In genomic region chr16:57809843-57810196, GRCh38 we compare ENCODE assay signal across 9 cellular contexts. TPM values are rescaled to one million over a fixed set of nuclear protein-coding genes. Genes with fewer than 3 reads are reported as not detected.
DNase-seq lines count a peak whose midpoint lies in the region; ATAC-seq and TF ChIP-seq lines count a peak whose summit lies in the region.
"Had no signal": no experiment of that assay in that cellular context is flagged by ENCODE, and none has a peak within 500 bp of the region (broad histone marks: within the 10 kb centered on the region; RNA-seq: fewer than 3 reads in every experiment).

No MANE protein-coding gene starts in this region.

- H3K4me1 ChIP-seq in stomach, result peaks cover 32 to 54% (median 37%) of the 10 kb centered on the region in 4 donors

- peak overlapping the region; percentile 81 for H3K27ac Mint-ChIP-seq in activated CD8-positive, alpha-beta memory T cell treated with anti-CD3 and anti-CD28 coated beads, Interleukin-2, amount 10 ng/mL, durations not matched to agents 7 days and 5 days
- H3K27ac Mint-ChIP-seq: activated naive CD4-positive, alpha-beta T cell treated with anti-CD3 and anti-CD28 coated beads, Interleukin-2, amount 50 U/mL, for 24 hours had no signal

- H3K27me3 Mint-ChIP-seq in activated CD8-positive, alpha-beta memory T cell treated with anti-CD3 and anti-CD28 coated beads, Interleukin-2, amount 10 ng/mL, durations not matched to agents 7 days and 5 days, result peaks cover 25% of the 10 kb centered on the region

- peak overlapping the region; percentile 37 to 82 (median 69) for H3K27ac ChIP-seq in stomach

- no peak overlapping the region for H3K4me3 ChIP-seq in stomach

- no peaks in the 10 kb centered on the region for H3K9me3 Mint-ChIP-seq in activated CD8-positive, alpha-beta memory T cell treated with anti-CD3 and anti-CD28 coated beads, Interleukin-2, amount 10 ng/mL, durations not matched to agents 7 days and 5 days (ENCODE audit: low read depth)
- H3K9me3 Mint-ChIP-seq: activated naive CD4-positive, alpha-beta T cell treated with anti-CD3 and anti-CD28 coated beads, Interleukin-2, amount 50 U/mL, for 24 hours had no signal

- H3K4me1 Mint-ChIP-seq in activated CD8-positive, alpha-beta memory T cell treated with anti-CD3 and anti-CD28 coated beads, Interleukin-2, amount 10 ng/mL, durations not matched to agents 7 days and 5 days, result peaks cover 32% of the 10 kb centered on the region

- WGBS in stomach, 5 donors, result 71 to 77% (median 76%) methylated on average over 6 to 7 of the region's 7 CpGs

- no peak for DNase-seq in activated CD8-positive, alpha-beta memory T cell treated with anti-CD3 and anti-CD28 coated beads, Interleukin-2, amount 10 ng/mL, durations not matched to agents 7 days and 5 days
- no peak for DNase-seq in activated CD8-positive, alpha-beta memory T cell treated with anti-CD3 and anti-CD28 coated beads, Interleukin-2, amount 50 U/mL, for 4 hours
- peak; percentile 73 for DNase-seq in LoVo (ENCODE audit: low spot score)
- DNase-seq in stomach, result no peak
- no peak for DNase-seq in AML-193 (lab: John Stamatoyannopoulos, UW)
- DNase-seq in NCI-H1694 treated with DMSO at 0.1 percent for 48 hours (lab: John Stamatoyannopoulos, UW), result no peak

- H3K4me3 Mint-ChIP-seq in activated CD8-positive, alpha-beta memory T cell treated with anti-CD3 and anti-CD28 coated beads, Interleukin-2, amount 10 ng/mL, durations not matched to agents 7 days and 5 days, result no peak overlapping the region
- H3K4me3 Mint-ChIP-seq: activated naive CD4-positive, alpha-beta T cell treated with anti-CD3 and anti-CD28 coated beads, Interleukin-2, amount 50 U/mL, for 24 hours had no signal

- TF ChIP-seq POLR2A in stomach (IDR thresholded peaks at IDR 0.05), result no peak

- H3K9me3 ChIP-seq in stomach, result no peaks in the 10 kb centered on the region

- no peaks in the 10 kb centered on the region for H3K27me3 ChIP-seq in stomach

- H3K36me3 Mint-ChIP-seq in activated CD8-positive, alpha-beta memory T cell treated with anti-CD3 and anti-CD28 coated beads, Interleukin-2, amount 10 ng/mL, durations not matched to agents 7 days and 5 days, result no peaks in the 10 kb centered on the region
- H3K36me3 Mint-ChIP-seq: activated naive CD4-positive, alpha-beta T cell treated with anti-CD3 and anti-CD28 coated beads, Interleukin-2, amount 50 U/mL, for 24 hours had no signal

- TF ChIP-seq EP300 in stomach (IDR thresholded peaks at IDR 0.05), result no peak

- intact Hi-C loops in stomach (cut with DNase I; ENCODE audit: low total_unique reads), result no loop called here

- H3K36me3 ChIP-seq in stomach, result no peaks in the 10 kb centered on the region

- CTCF ChIA-PET in activated CD8-positive, alpha-beta memory T cell treated with anti-CD3 and anti-CD28 coated beads, Interleukin-2, amount 10 ng/mL, durations not matched to agents 7 days and 5 days (lab: Charles Lee), result interaction anchor here (0.7 to 4.8 kb wide), 10 partner anchors 9 to 233 kb away, joined by 3 to 29 read pairs (median 3); partner anchors contain the start of genes KATNB1 and KIFC3

- no peak for TF ChIP-seq CTCF in stomach (IDR thresholded peaks at IDR 0.05)

- ATAC-seq in activated CD8-positive, alpha-beta memory T cell treated with anti-CD3 and anti-CD28 coated beads, Interleukin-2, amount 10 ng/mL, durations not matched to agents 7 days and 5 days, result peak; percentile 35
- peak; percentile 51 for ATAC-seq in esophagus mucosa
- ATAC-seq in HG02884 (IDR thresholded peaks at IDR 0.05; ENCODE audit: unreplicated experiment), result no peak

RNA-seq across cellular contexts. Expression of gene KIFC3, which starts 7.5 kb away (rescaled TPM):
- total RNA-seq in activated CD8-positive, alpha-beta memory T cell treated with anti-CD3 and anti-CD28 coated beads, Interleukin-2, amount 10 ng/mL, durations not matched to agents 7 days and 5 days, result under 1 TPM in 1 of 2 experiments, not detected in 1; 0.47 TPM
- total RNA-seq in esophagus mucosa (20.6 TPM), stomach (100 to 1,000 TPM in 1 of 5 donors, 10 to 100 TPM in 3, 1 to 10 TPM in 1; 2.3 to 249 (median 40.0) TPM)
- 10 to 100 TPM; 21.1 to 46.6 (median 22.1) TPM for polyA plus RNA-seq in stomach
